In the genomic region with DNA sequence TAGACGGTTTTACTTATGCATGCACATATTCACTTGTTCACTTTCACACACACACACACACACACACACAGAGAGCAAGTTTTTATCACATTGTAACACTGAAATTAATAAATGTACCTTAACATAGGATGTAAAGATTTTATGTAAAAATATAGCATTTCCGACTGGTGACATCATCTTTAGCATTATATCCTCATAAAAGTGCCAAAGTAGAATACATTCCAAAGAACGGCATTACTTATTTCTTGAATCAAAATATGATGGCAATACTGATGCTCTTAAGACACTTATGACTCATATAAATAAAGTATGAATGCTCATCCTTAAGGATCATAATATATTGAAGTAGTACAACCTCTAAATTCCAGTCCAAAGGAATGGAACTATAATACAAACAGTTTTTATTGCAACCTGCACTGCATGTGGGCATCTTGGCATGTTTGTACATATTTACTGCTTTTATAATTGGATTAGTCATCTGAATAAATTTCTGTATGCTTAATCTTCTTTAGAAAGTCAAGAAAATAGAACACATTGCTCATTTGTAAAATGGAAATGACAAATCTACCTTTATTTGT, we compare ENCODE assay signal across 1 cellular context.
TF ChIP-seq lines count a peak whose summit lies in the region.

No MANE protein-coding gene starts in this region.

TF ChIP-seq in SK-N-SH treated with all-trans-retinoic acid at 6 μM for 48 hours, 23 proteins besides CTCF, POLR2A, EP300 and RAD21 (continued from another document):
- TF ChIP-seq TOX (CRISPR knock-in tag; IDR thresholded peaks at IDR 0.05; ENCODE audit: borderline replicate concordance) = peak; percentile 54; the same call in 1 of the 2 replicates
- TF ChIP-seq ISL1 (CRISPR knock-in tag; IDR thresholded peaks at IDR 0.05) = peak; percentile 26; the same call in 1 of the 2 replicates
- TF ChIP-seq TCF4 (CRISPR knock-in tag; IDR thresholded peaks at IDR 0.05; ENCODE audit: borderline replicate concordance) = no peak
TF ChIP-seq in SK-N-SH treated with all-trans-retinoic acid at 6 μM for 48 hours: peak in this region for 2.
